ENCODE assay signal across 26 cellular contexts in genomic region chr4:86615501-86615900, GRCh38. TPM values are rescaled to one million over a fixed set of nuclear protein-coding genes. Genes with fewer than 3 reads are reported as not detected.
DNase-seq lines count a peak whose midpoint lies in the region; ATAC-seq, FAIRE-seq and TF ChIP-seq lines count a peak whose summit lies in the region.
"Had no signal": no experiment of that assay in that cellular context is flagged by ENCODE, and none has a peak within 500 bp of the region (broad histone marks: within the 10 kb centered on the region; RNA-seq: fewer than 3 reads in every experiment).

No MANE protein-coding gene starts in this region.

- H2AFZ ChIP-seq in GM12878 (ENCODE audit: control insufficient read depth, low read depth, low read length): no peak overlapping the region

- TF ChIP-seq CTCF in D721Med (IDR thresholded peaks at IDR 0.05; ENCODE audit: insufficient read depth, missing control alignments) (no peak), GM12878 (IDR thresholded peaks at IDR 0.05 in 2 of 3, conservative IDR thresholded peaks at IDR 0.05 in 1 of 3; ENCODE audit: control insufficient read depth in 2 of 3, extremely low read depth in 1 of 3, insufficient read depth in 1 of 3, low read depth in 3 of 3, low read length in 3 of 3) (no peak)

- 0 out of 4 replicates have a peak, but pooled peaks cover 0 to 1% of the 10 kb centered on the region in 2 experiments for H3K27me3 ChIP-seq in GM12878 (replicated peaks in 1 of 2; ENCODE audit: control insufficient read depth in 2 of 2, insufficient read depth in 2 of 2, low read length in 1 of 2)

- no peaks in the 10 kb centered on the region for H3K79me2 ChIP-seq in GM12878 (ENCODE audit: control insufficient read depth, insufficient read depth, low read length)

- H3K9me3 ChIP-seq in GM12878 (replicated peaks; ENCODE audit: control insufficient read depth, insufficient read depth, low read length): no peaks in the 10 kb centered on the region
- H3K9me3 ChIP-seq: HAP-1 had no signal

- H3K4me2 ChIP-seq in GM12878 (ENCODE audit: control insufficient read depth, insufficient read depth): no peak overlapping the region

- SMC1A ChIA-PET in GM12878 (lab: Charles Lee; ENCODE audit: uncharacterized antibody, unreplicated experiment): interaction anchor here (0.7 to 1.7 kb wide), 5 partner anchors 8 to 117 kb away, joined by 3 to 12 read pairs (median 4); no protein-coding TSS in a partner anchor

- CTCF ChIA-PET in GM12878 (lab: Yijun Ruan, JAX): interaction anchor here (0.6 to 1.4 kb wide), 6 partner anchors 12 to 534 kb away, joined by 3 to 6 read pairs (median 4); partner anchors contain the start of gene PTPN13

- POLR2A ChIA-PET in GM12878 (lab: Charles Lee): no interaction called here

- DNase-seq in D721Med (ENCODE audit: insufficient read length, low spot score) (peak; percentile 23), NCI-H82 (lab: John Stamatoyannopoulos, UW) (peak; percentile 87), GM12878 (ENCODE audit: low read depth, low spot score) (no peak), NCI-H510A treated with DMSO at 0.1 percent for 48 hours (lab: John Stamatoyannopoulos, UW) (no peak), NCI-H446 (lab: John Stamatoyannopoulos, UW) (no peak)
- no peak for DNase-seq in activated CD8-positive, alpha-beta memory T cell treated with anti-CD3 and anti-CD28 coated beads, Interleukin-2, amount 50 U/mL, for 4 hours
- DNase-seq: Calu3, GOT3, NCI-H1417, NCI-H1694 treated with DMSO at 0.1 percent for 48 hours, NCI-H2081, NCI-H2227 treated with DMSO at 0.1 percent for 48 hours, NCI-H510A, NCI-H748 treated with DMSO at 0.1 percent for 48 hours, SIG-M5 had no signal

- ATAC-seq in GM21529 (IDR thresholded peaks at IDR 0.05; ENCODE audit: unreplicated experiment) (peak; percentile 52), GM12878 (peak; percentile 71), HG03045 (IDR thresholded peaks at IDR 0.05; ENCODE audit: unreplicated experiment) (no peak)
- ATAC-seq: K562 had no signal

- peak in 1 of 2 experiments; percentile 58; a peak in 1 of 4 replicates for TF ChIP-seq EP300 in GM12878 (IDR thresholded peaks at IDR 0.05; ENCODE audit: borderline replicate concordance in 1 of 2, control insufficient read depth in 1 of 2, low read depth in 2 of 2, low read length in 2 of 2)

- no peak overlapping the region for H3K27ac ChIP-seq in GM12878 (ENCODE audit: control insufficient read depth, insufficient read depth)

- H4K20me1 ChIP-seq in GM12878 (ENCODE audit: control insufficient read depth, insufficient read depth): no peaks in the 10 kb centered on the region

- H3K4me1 ChIP-seq in GM12878 (ENCODE audit: control insufficient read depth, insufficient read depth, low read length): no peaks in the 10 kb centered on the region

- RAD21 ChIA-PET in GM12878 (lab: Charles Lee; ENCODE audit: unreplicated experiment): interaction anchor here (1.1 to 1.4 kb wide), 6 partner anchors 14 to 116 kb away, joined by 3 to 6 read pairs (median 5); partner anchors contain the start of gene PTPN13

- H3K9ac ChIP-seq in GM12878 (ENCODE audit: control insufficient read depth, insufficient read depth, low read length): no peak overlapping the region

- no peak for TF ChIP-seq RAD21 in GM12878 (IDR thresholded peaks at IDR 0.05; ENCODE audit: insufficient read depth, low read depth, low read length)

- no TSS peak for BruUV-seq in GM12878 (replicated peaks; lab: Mats Ljungman, UMichigan)

- WGBS in GM12878 (ENCODE audit: insufficient coverage, insufficient replicate concordance, low lambda C conversion rate, missing lambda C conversion rate): 100% methylated on average over 1 of the region's 1 CpG

- H3K36me3 ChIP-seq in GM12878 (ENCODE audit: control insufficient read depth in 2 of 2, insufficient read depth in 2 of 2, low read length in 1 of 2): no peaks in the 10 kb centered on the region; a peak in 1 of 4 replicates
- H3K36me3 ChIP-seq: HAP-1 had no signal

- no peak for FAIRE-seq in D721Med (lab: Jason Lieb, UNC)
- FAIRE-seq in GM12878 (lab: Jason Lieb, UNC): no peak
- FAIRE-seq: G401.6, GM12892, HTR-8/SVneo, K562, RCC 7860 had no signal

- H3K4me3 ChIP-seq in GM12878: no peak overlapping the region
- H3K4me3 ChIP-seq: HAP-1, K562, SK-N-MC had no signal

- intact Hi-C loops in GM12878 (cut with micrococcal nuclease; ENCODE audit: unreplicated experiment): no loop called here

- in situ Hi-C loops in GM12878 (cut with MboI): no loop called here

- TF ChIP-seq POLR2A in GM12878 (IDR thresholded peaks at IDR 0.05; ENCODE audit: low read depth, low read length): no peak

TF ChIP-seq in GM12878, 131 proteins besides CTCF, POLR2A, EP300 and RAD21 (continues in another document):
- TF ChIP-seq YBX1 (IDR thresholded peaks at IDR 0.05): no peak
- TF ChIP-seq ZNF687 (IDR thresholded peaks at IDR 0.05): no peak
- peak; percentile 36; the same call in 1 of the 2 replicates for TF ChIP-seq TCF7 (IDR thresholded peaks at IDR 0.05; ENCODE audit: borderline replicate concordance)
- no peak for TF ChIP-seq CBX5 (IDR thresholded peaks at IDR 0.05; ENCODE audit: low read depth)
- TF ChIP-seq SREBF2 (IDR thresholded peaks at IDR 0.05; ENCODE audit: low read length): no peak
- TF ChIP-seq IKZF2 (IDR thresholded peaks at IDR 0.05): peak in 1 of 2 experiments; percentile 49; a peak in 3 of 4 replicates
- no peak for TF ChIP-seq GATAD2B (conservative IDR thresholded peaks at IDR 0.05; ENCODE audit: low read depth)
- 0 out of 2 replicates have a peak, but pooled peaks have one; percentile 34 for TF ChIP-seq CREB1 (IDR thresholded peaks at IDR 0.05; ENCODE audit: low read depth)
- no peak for TF ChIP-seq NR2C1 (IDR thresholded peaks at IDR 0.05)
- no peak for TF ChIP-seq WRNIP1 (IDR thresholded peaks at IDR 0.05; ENCODE audit: borderline replicate concordance, low read depth, low read length)
- TF ChIP-seq ETV6 (conservative IDR thresholded peaks at IDR 0.05 in 1 of 2, IDR thresholded peaks at IDR 0.05 in 1 of 2; ENCODE audit: borderline replicate concordance in 1 of 2, low read depth in 1 of 2): no peak; a peak in 1 of 4 replicates
- TF ChIP-seq NR2C2 (IDR thresholded peaks at IDR 0.05; ENCODE audit: borderline replicate concordance, control insufficient read depth, insufficient read length, low read depth): no peak
- no peak for TF ChIP-seq E2F4 (IDR thresholded peaks at IDR 0.05; ENCODE audit: low read depth, low read length)

RNA-seq across cellular contexts. Expression of gene PTPN13, which starts 21.4 kb away (rescaled TPM):
- 224 and 251 TPM in 2 replicates for total RNA-seq in GM12878 (2013; cell fraction: nucleolus; rRNA removed)
- total RNA-seq in GM12878 (2014; rRNA removed) (58.5 and 70.0 TPM in 2 replicates), GM12878 (2014; rRNA removed; fragmentation: Illumina TruSeq; extraction: Trizol) (69.4 and 74.7 TPM in 2 replicates), GM12878 (2021) (58.9 and 61.2 TPM in 2 replicates)
- polyA plus RNA-seq in GM12878 (2011; ENCODE audit: low read depth): 0.70 TPM
- polyA plus RNA-seq in GM12878 (2011; rRNA removed) (22.6 and 29.0 TPM in 2 replicates), GM12878 (2014; fragmentation: Illumina TruSeq; extraction: Trizol) (50.5 and 63.8 TPM in 2 replicates), GM12878 (2014; fragmentation: Nextera tagmentation; extraction: Ambion mirVana) (1 to 10 TPM; 8.5 to 9.3 TPM), GM12878 (2014; rRNA removed) (28.2 and 33.5 TPM in 2 replicates), GM12878 (2016; fragmentation: Nextera tagmentation; extraction: Ambion mirVana) (10 to 100 TPM; 30.5 to 34.3 TPM)
- 12.1 and 14.9 TPM in 2 replicates for polyA plus RNA-seq in GM12878 (2011; cell fraction: cytosol; rRNA removed)
- 26.2 and 31.1 TPM in 2 replicates for polyA plus RNA-seq in GM12878 (2011; cell fraction: nucleus; rRNA removed)
- polyA plus RNA-seq in GM12878 (2012): 1.2 and 1.3 TPM in 2 replicates
- 52.3 and 66.6 TPM in 2 replicates for polyA minus RNA-seq in GM12878 (2011; rRNA and poly(A)+ RNA removed)
- 14.9 and 16.0 TPM in 2 replicates for polyA minus RNA-seq in GM12878 (2011; cell fraction: cytosol; rRNA and poly(A)+ RNA removed)
- 65.9 and 110 TPM in 2 replicates for polyA minus RNA-seq in GM12878 (2011; cell fraction: nucleus; rRNA and poly(A)+ RNA removed)
- total RNA-seq: LHCN-M2, OCI-LY7 had no signal
- polyA plus RNA-seq: K562 had no signal

Comparison
In these comparisons a context has a peak if more than half of its experiments do, and no peak if none do; other contexts are left out.
1. DNase-seq: peak in D721Med (single experiment) and NCI-H82 (single experiment); none in GM12878 (single experiment), activated CD8-positive, alpha-beta memory T cell treated with anti-CD3 and anti-CD28 coated beads, Interleukin-2, amount 50 U/mL, for 4 hours (single experiment), NCI-H510A treated with DMSO at 0.1 percent for 48 hours (single experiment) and NCI-H446 (0 of 2).